In genomic region chr14:100535287-100536131, GRCh38 we compare ENCODE assay signal across 12 cellular contexts. TPM values are rescaled to one million over a fixed set of nuclear protein-coding genes. Genes with fewer than 3 reads are reported as not detected.
DNase-seq lines count a peak whose midpoint lies in the region; FAIRE-seq and TF ChIP-seq lines count a peak whose summit lies in the region.
"Had no signal": no experiment of that assay in that cellular context is flagged by ENCODE, and none has a peak within 500 bp of the region (broad histone marks: within the 10 kb centered on the region; RNA-seq: fewer than 3 reads in every experiment).

No MANE protein-coding gene starts in this region.

- DNase-seq in 8988T (peak; percentile 8), GM19239 (ENCODE audit: insufficient read length, low spot score) (peak; percentile 4), colonic mucosa (peak; percentile 16), mesenteric fat pad (ENCODE audit: low spot score) (peak; percentile 75), smooth muscle cell (lab: John Stamatoyannopoulos, UW; ENCODE audit: unreplicated experiment) (no peak), NOMO-1 treated with DMSO at 0.1 percent for 48 hours (lab: John Stamatoyannopoulos, UW; ENCODE audit: unreplicated experiment) (no peak), glomerular visceral epithelial cell (ENCODE audit: extremely low spot score) (no peak), NCI-H2171 (lab: John Stamatoyannopoulos, UW) (no peak)
- DNase-seq: C1 segment of cervical spinal cord, EL had no signal

- TF ChIP-seq CTCF in colonic mucosa (IDR thresholded peaks at IDR 0.05) (no peak), smooth muscle cell (IDR thresholded peaks at IDR 0.05; ENCODE audit: borderline replicate concordance, insufficient read depth, poor library complexity, severe bottlenecking) (no peak)

- no peak overlapping the region for H3K9ac ChIP-seq in colonic mucosa (ENCODE audit: low read depth in 2 of 2, low read length in 2 of 2)
- H3K9ac ChIP-seq in smooth muscle cell (ENCODE audit: low read depth): no peak overlapping the region

- no peak for FAIRE-seq in GM19239 (lab: Jason Lieb, UNC)

- H3K36me3 ChIP-seq in colonic mucosa (no peaks in the 10 kb centered on the region), smooth muscle cell (ENCODE audit: low read depth) (no peaks in the 10 kb centered on the region)
- H3K36me3 ChIP-seq: ascending aorta had no signal

- H3K27ac ChIP-seq in colonic mucosa (no peak overlapping the region), smooth muscle cell (ENCODE audit: low read depth) (no peak overlapping the region)
- H3K27ac ChIP-seq: ascending aorta had no signal

- WGBS in smooth muscle cell (ENCODE audit: low lambda C conversion rate): 88% methylated on average over 16 of the region's 16 CpGs

- H4K20me1 ChIP-seq in smooth muscle cell (ENCODE audit: low read depth): no peaks in the 10 kb centered on the region

- no peaks in the 10 kb centered on the region for H3K27me3 ChIP-seq in colonic mucosa
- no peaks in the 10 kb centered on the region for H3K27me3 ChIP-seq in smooth muscle cell (ENCODE audit: low read depth)
- H3K27me3 ChIP-seq: ascending aorta had no signal

- H3K9me3 ChIP-seq in colonic mucosa: no peaks in the 10 kb centered on the region
- H3K9me3 ChIP-seq in smooth muscle cell (replicated peaks; ENCODE audit: low read depth): no peaks in the 10 kb centered on the region
- H3K9me3 ChIP-seq: ascending aorta had no signal

- H2AFZ ChIP-seq in smooth muscle cell (ENCODE audit: low read depth): no peak overlapping the region

- no peaks in the 10 kb centered on the region for H3F3A ChIP-seq in smooth muscle cell (ENCODE audit: low read depth)

- intact Hi-C loops in colonic mucosa (cut with DNase I): no loop called here

- H3K4me1 ChIP-seq in colonic mucosa (peaks cover 8% of the 10 kb centered on the region), smooth muscle cell (ENCODE audit: low read depth) (peaks cover 11% of the 10 kb centered on the region)

- no peak overlapping the region for H3K4me3 ChIP-seq in colonic mucosa
- no peak overlapping the region for H3K4me3 ChIP-seq in smooth muscle cell
- H3K4me3 ChIP-seq: ascending aorta had no signal

- no peaks in the 10 kb centered on the region for H3K79me2 ChIP-seq in smooth muscle cell (ENCODE audit: low read depth)

- H3K4me2 ChIP-seq in smooth muscle cell: no peak overlapping the region

RNA-seq across cellular contexts. Expression of gene BEGAIN, which starts 51.7 kb away (rescaled TPM):
- total RNA-seq in colonic mucosa (under 1 TPM; 0.74 to 0.99 TPM), mesenteric fat pad (2.2 TPM), smooth muscle cell (3.1 and 4.7 TPM in 2 replicates)
- polyA plus RNA-seq in smooth muscle cell: 8.5 and 11.7 TPM in 2 replicates
- total RNA-seq: glomerular endothelial cell had no signal

Comparison
In these comparisons a context has a peak if more than half of its experiments do, and no peak if none do; other contexts are left out.
1. DNase-seq: peak in 8988T (single experiment), GM19239 (single experiment), colonic mucosa (single experiment) and mesenteric fat pad (single experiment); none in smooth muscle cell (single experiment), NOMO-1 treated with DMSO at 0.1 percent for 48 hours (single experiment), glomerular visceral epithelial cell (single experiment) and NCI-H2171 (single experiment).